1 cellular context compared by ENCODE assay signal in the genomic region with DNA sequence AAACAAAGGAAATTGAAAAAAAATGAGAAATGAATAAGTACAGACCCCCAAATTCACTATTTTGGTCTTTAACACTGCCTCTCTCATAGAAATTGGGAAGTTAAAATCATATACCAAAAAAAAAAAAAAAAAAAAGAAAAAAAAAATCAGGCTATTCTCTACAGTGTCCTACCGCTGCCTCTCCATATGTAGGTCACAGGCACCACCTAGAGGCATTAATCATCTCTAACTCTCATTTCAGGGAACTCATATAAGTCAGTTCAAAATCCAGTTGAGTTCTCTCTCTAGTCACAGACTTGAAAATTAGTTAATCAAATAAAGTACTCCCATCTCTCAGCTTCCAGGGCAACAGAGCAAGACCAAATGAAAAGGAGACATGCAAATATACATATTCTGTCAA.
TF ChIP-seq lines count a peak whose summit lies in the region.

No MANE protein-coding gene starts in this region.

TF ChIP-seq in WTC11, 78 proteins besides CTCF, POLR2A, EP300 and RAD21 (continued from another document):
- TF ChIP-seq, protein P1, sequence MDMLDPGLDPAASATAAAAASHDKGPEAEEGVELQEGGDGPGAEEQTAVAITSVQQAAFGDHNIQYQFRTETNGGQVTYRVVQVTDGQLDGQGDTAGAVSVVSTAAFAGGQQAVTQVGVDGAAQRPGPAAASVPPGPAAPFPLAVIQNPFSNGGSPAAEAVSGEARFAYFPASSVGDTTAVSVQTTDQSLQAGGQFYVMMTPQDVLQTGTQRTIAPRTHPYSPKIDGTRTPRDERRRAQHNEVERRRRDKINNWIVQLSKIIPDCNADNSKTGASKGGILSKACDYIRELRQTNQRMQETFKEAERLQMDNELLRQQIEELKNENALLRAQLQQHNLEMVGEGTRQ (CRISPR knock-in tag; IDR thresholded peaks at IDR 0.05): no peak
- no peak for TF ChIP-seq ZBTB21 (CRISPR knock-in tag; IDR thresholded peaks at IDR 0.05; ENCODE audit: borderline replicate concordance)
- TF ChIP-seq, protein P2, sequence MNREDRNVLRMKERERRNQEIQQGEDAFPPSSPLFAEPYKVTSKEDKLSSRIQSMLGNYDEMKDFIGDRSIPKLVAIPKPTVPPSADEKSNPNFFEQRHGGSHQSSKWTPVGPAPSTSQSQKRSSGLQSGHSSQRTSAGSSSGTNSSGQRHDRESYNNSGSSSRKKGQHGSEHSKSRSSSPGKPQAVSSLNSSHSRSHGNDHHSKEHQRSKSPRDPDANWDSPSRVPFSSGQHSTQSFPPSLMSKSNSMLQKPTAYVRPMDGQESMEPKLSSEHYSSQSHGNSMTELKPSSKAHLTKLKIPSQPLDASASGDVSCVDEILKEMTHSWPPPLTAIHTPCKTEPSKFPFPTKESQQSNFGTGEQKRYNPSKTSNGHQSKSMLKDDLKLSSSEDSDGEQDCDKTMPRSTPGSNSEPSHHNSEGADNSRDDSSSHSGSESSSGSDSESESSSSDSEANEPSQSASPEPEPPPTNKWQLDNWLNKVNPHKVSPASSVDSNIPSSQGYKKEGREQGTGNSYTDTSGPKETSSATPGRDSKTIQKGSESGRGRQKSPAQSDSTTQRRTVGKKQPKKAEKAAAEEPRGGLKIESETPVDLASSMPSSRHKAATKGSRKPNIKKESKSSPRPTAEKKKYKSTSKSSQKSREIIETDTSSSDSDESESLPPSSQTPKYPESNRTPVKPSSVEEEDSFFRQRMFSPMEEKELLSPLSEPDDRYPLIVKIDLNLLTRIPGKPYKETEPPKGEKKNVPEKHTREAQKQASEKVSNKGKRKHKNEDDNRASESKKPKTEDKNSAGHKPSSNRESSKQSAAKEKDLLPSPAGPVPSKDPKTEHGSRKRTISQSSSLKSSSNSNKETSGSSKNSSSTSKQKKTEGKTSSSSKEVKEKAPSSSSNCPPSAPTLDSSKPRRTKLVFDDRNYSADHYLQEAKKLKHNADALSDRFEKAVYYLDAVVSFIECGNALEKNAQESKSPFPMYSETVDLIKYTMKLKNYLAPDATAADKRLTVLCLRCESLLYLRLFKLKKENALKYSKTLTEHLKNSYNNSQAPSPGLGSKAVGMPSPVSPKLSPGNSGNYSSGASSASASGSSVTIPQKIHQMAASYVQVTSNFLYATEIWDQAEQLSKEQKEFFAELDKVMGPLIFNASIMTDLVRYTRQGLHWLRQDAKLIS (CRISPR knock-in tag; IDR thresholded peaks at IDR 0.05; ENCODE audit: borderline replicate concordance): no peak
- TF ChIP-seq, protein P3, sequence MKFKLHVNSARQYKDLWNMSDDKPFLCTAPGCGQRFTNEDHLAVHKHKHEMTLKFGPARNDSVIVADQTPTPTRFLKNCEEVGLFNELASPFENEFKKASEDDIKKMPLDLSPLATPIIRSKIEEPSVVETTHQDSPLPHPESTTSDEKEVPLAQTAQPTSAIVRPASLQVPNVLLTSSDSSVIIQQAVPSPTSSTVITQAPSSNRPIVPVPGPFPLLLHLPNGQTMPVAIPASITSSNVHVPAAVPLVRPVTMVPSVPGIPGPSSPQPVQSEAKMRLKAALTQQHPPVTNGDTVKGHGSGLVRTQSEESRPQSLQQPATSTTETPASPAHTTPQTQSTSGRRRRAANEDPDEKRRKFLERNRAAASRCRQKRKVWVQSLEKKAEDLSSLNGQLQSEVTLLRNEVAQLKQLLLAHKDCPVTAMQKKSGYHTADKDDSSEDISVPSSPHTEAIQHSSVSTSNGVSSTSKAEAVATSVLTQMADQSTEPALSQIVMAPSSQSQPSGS (CRISPR knock-in tag; IDR thresholded peaks at IDR 0.05; ENCODE audit: borderline replicate concordance, low read depth): no peak
